Comparison of ENCODE assay signal across 8 cellular contexts in genomic region chr15:83066761-83067637, GRCh38. TPM values are rescaled to one million over a fixed set of nuclear protein-coding genes. Genes with fewer than 3 reads are reported as not detected.
DNase-seq lines count a peak whose midpoint lies in the region; FAIRE-seq and TF ChIP-seq lines count a peak whose summit lies in the region.

TSS of gene BTBD1 (minus strand) at chr15:83067252. CDS start at chr15:83067151, 101 bp downstream.

- peaks cover 37% of the 10 kb centered on the region for H3K36me3 ChIP-seq in SJSA1
- H3K36me3 ChIP-seq in neutrophil, result no peaks in the 10 kb centered on the region

- H3K4me3 ChIP-seq in LNCaP clone FGC (ENCODE audit: low read depth, low read length) (peak within 1 kb of the TSS; percentile 82), SJSA1 (peak within 1 kb of the TSS; percentile 95), neutrophil (ENCODE audit: low read depth in 1 of 2, low read length in 1 of 2) (peak within 1 kb of the TSS; percentile 88 to 96)

- peak; percentile 78 for DNase-seq in GDM1 (lab: John Stamatoyannopoulos, UW)
- DNase-seq in H54 (ENCODE audit: insufficient read length, low spot score), result peak; percentile 92
- peak; percentile 69 for DNase-seq in LNCaP clone FGC (ENCODE audit: low read depth)
- peak; percentile 96 to 97 for DNase-seq in SJSA1 (ENCODE audit: low read depth in 1 of 2, low spot score in 2 of 2)
- peak; percentile 45 to 71 (median 61) for DNase-seq in activated naive CD4-positive, alpha-beta T cell (lab: John Stamatoyannopoulos, UW)
- DNase-seq in foreskin melanocyte, result peak; percentile 90

- H3K4me1 ChIP-seq in SJSA1 (replicated peaks) (peaks cover 16% of the 10 kb centered on the region), neutrophil (ENCODE audit: control insufficient read depth in 1 of 2, insufficient read depth in 1 of 2, low read depth in 1 of 2, low read length in 1 of 2) (peaks cover 39 to 47% of the 10 kb centered on the region in 2 experiments)

- no peak; the same call in none of the 2 replicates for TF ChIP-seq CTCF in LNCaP clone FGC (IDR thresholded peaks at IDR 0.05; ENCODE audit: control insufficient read depth, extremely low read depth, insufficient read depth)
- no peak for TF ChIP-seq CTCF in neutrophil (IDR thresholded peaks at IDR 0.05)
- no peak for TF ChIP-seq CTCF in subcutaneous adipose tissue (IDR thresholded peaks at IDR 0.05; ENCODE audit: low read depth)

- H3K27me3 ChIP-seq in SJSA1 (replicated peaks), result no peaks in the 10 kb centered on the region
- no peaks in the 10 kb centered on the region for H3K27me3 ChIP-seq in neutrophil

- H3K27ac ChIP-seq in SJSA1 (peak within 1 kb of the TSS; percentile 70), neutrophil (peak within 1 kb of the TSS; percentile 91)

- H3K9me3 ChIP-seq in SJSA1 (replicated peaks), result no peaks in the 10 kb centered on the region
- H3K9me3 ChIP-seq in neutrophil, result peaks cover 7% of the 10 kb centered on the region

- no peak for FAIRE-seq in H54 (lab: Jason Lieb, UNC)

- TF ChIP-seq POLR2A in H54 (IDR thresholded peaks at IDR 0.05; ENCODE audit: low read depth, low read length), result peak; percentile 97

RNA-seq across cellular contexts. Expression of gene BTBD1, which starts in this region (rescaled TPM):
- total RNA-seq in SJSA1 (2014; rRNA removed; shearing (Covaris generic)), result 100 and 122 TPM in 2 replicates
- total RNA-seq in subcutaneous adipose tissue, result 10 to 100 TPM; 62.0 to 93.7 (median 78.9) TPM

Comparison
In these comparisons a context has a peak if more than half of its experiments do, and no peak if none do; other contexts are left out.
1. Peak in every context shown above with its lines: DNase-seq, H3K4me3 ChIP-seq and H3K27ac ChIP-seq.